Comparison of ENCODE assay signal across 9 cellular contexts in the genomic region with DNA sequence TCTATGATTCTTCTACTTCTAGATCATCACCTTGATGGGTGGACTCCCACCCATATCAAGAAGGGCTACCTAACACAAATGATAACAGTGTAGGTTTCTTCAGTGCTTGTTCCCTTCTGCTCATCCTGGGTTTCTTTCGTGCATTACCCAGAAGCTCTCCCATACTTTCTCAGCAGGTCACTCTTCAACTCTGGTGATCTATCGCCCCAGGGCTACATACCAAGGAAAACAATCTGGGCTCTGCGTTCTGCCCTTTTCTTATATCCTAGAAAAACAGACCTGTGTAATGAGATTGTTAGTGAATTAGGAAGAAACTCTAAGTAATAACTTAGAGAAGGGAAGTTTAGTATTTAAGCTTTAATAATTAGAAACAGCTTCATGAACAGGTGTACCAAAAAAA.
"Had no signal": no experiment of that assay in that cellular context is flagged by ENCODE, and none has a peak within 500 bp of the region (broad histone marks: within the 10 kb centered on the region; RNA-seq: fewer than 3 reads in every experiment).

No MANE protein-coding gene starts in this region.

- H3K27ac Mint-ChIP-seq: HFFc6, IgD-negative memory B cell had no signal

- H3K36me3 ChIP-seq: HAP-1 had no signal

- ATAC-seq: HCT116, HepG2 had no signal

- H3K27ac ChIP-seq: GM23248, HL-60 had no signal

- H3K27me3 Mint-ChIP-seq: IgD-negative memory B cell had no signal

- H3K4me3 Mint-ChIP-seq: HFFc6, IgD-negative memory B cell had no signal

- H3K4me1 ChIP-seq: HAP-1 had no signal

- H3K9ac ChIP-seq: GM23248 had no signal

- H3K4me1 Mint-ChIP-seq: IgD-negative memory B cell had no signal

- DNase-seq: GM23248, GOT3, H7, HFFc6 had no signal

- H3K4me3 ChIP-seq: GM23248, HAP-1 had no signal

- FAIRE-seq: HepG2 had no signal

- H3K36me3 Mint-ChIP-seq: IgD-negative memory B cell had no signal
